In the genomic region with DNA sequence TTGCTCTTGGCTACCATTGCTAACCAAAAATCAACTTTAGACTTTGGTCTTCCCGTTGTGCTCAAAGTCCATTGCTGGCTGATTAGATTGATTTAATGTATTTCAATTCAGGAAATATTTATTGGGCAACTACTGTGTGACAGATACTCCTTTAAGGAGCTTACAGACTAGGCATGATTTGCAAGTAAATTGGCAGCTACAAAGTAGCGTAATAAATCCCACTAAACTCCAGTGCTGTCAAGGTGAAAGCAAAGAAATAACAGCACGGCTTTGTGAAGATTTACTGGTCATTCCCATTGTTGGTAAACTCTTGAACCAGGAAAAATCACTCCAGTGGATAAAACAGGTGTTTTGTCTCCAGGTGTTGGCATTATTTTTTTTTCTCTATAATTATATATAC, we compare ENCODE assay signal across 20 cellular contexts.
"Had no signal": no experiment of that assay in that cellular context is flagged by ENCODE, and none has a peak within 500 bp of the region (broad histone marks: within the 10 kb centered on the region; RNA-seq: fewer than 3 reads in every experiment).

No MANE protein-coding gene starts in this region.

- H3K4me1 ChIP-seq: testis, upper lobe of right lung, vagina had no signal

- H3K27me3 ChIP-seq: esophagus squamous epithelium, neutrophil, testis, tibial nerve, upper lobe of right lung, vagina had no signal

- ATAC-seq: left cardiac atrium; left ventricle myocardium superior; right cardiac atrium; stimulated activated effector memory CD8-positive, alpha-beta T cell treated with anti-CD3 and anti-CD28 coated beads, Interleukin-12 subunit alpha, Interleukin-12 subunit beta, amount 100 ng/mL, for 72 hours; upper lobe of right lung had no signal

- H3K4me3 ChIP-seq: esophagus squamous epithelium, smooth muscle cell, testis, tibial nerve, upper lobe of right lung, vagina had no signal

- H3K27ac ChIP-seq: neutrophil, testis, tibial nerve, upper lobe of right lung, vagina had no signal

- H3K9me3 ChIP-seq: esophagus squamous epithelium, neutrophil, testis, tibial nerve, upper lobe of right lung, vagina had no signal

- H3K36me3 ChIP-seq: esophagus squamous epithelium, neutrophil, tibial nerve, upper lobe of right lung, vagina had no signal

- FAIRE-seq: kidney had no signal

- H3K4me2 ChIP-seq: smooth muscle cell had no signal

- DNase-seq: cortex of kidney; effector memory CD4-positive, alpha-beta T cell; esophagus squamous epithelium; foreskin fibroblast; kidney; left cardiac atrium; left ventricle myocardium superior; mesendoderm; naive B cell; posterior cingulate gyrus; right cardiac atrium; stimulated activated CD4-positive, alpha-beta T cell treated with anti-CD3 and anti-CD28 coated beads, Interleukin-2, amount 100 ng/mL, for 48 hours; stimulated activated CD8-positive, alpha-beta memory T cell treated with anti-CD3 and anti-CD28 coated beads, Interleukin-4, amount 100 ng/mL, for 48 hours; testis; upper lobe of right lung had no signal
